22 cellular contexts compared by ENCODE assay signal in the genomic region with DNA sequence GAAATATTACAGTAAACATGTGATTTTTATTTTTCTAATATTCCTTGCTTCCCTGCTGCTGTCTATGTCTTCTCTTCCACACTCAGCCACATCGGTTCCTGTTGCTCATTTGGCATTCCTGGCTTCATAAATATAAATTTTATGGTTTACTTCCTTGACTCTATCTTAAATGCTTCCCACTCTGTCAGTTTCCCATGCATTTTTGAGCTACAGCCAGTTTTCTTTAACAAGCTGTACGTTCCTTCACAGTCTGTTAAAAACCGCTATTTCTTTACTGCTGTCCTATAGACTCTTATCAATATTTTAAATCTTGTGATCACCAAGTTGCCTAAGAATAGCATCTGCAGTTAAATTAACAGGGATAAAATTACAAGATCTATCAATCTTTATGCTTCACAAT.
"Had no signal": no experiment of that assay in that cellular context is flagged by ENCODE, and none has a peak within 500 bp of the region (broad histone marks: within the 10 kb centered on the region; RNA-seq: fewer than 3 reads in every experiment).

No MANE protein-coding gene starts in this region.

- H3K4me3 ChIP-seq: heart left ventricle, mucosa of descending colon, sigmoid colon, transverse colon had no signal

- H3K4me1 Mint-ChIP-seq: activated CD4-positive, alpha-beta T cell treated with anti-CD3 and anti-CD28 coated beads, Interleukin-2, amount 10 ng/mL, durations not matched to agents 24 days and 14 days; activated CD8-positive, alpha-beta memory T cell treated with anti-CD3 and anti-CD28 coated beads, Interleukin-2, amount 10 ng/mL, durations not matched to agents 7 days and 5 days; activated naive CD4-positive, alpha-beta T cell treated with anti-CD3 and anti-CD28 coated beads, Interleukin-2, amount 50 U/mL, for 24 hours; memory B cell; neural crest cell; stimulated activated naive B cell treated with anti-CD40 and anti-IgM and Interleukin-4, amounts not matched to agents 10 μg/mL and 1 μg/mL and 100 μg/mL, for 72 hours had no signal

- H3K27ac Mint-ChIP-seq: activated CD4-positive, alpha-beta T cell treated with anti-CD3 and anti-CD28 coated beads, Interleukin-2, amount 10 ng/mL, durations not matched to agents 24 days and 14 days; activated CD8-positive, alpha-beta memory T cell treated with anti-CD3 and anti-CD28 coated beads, Interleukin-2, amount 10 ng/mL, durations not matched to agents 7 days and 5 days; activated CD8-positive, alpha-beta T cell treated with anti-CD3 and anti-CD28 coated beads for 36 hours; activated naive CD4-positive, alpha-beta T cell treated with anti-CD3 and anti-CD28 coated beads, Interleukin-2, amount 50 U/mL, for 24 hours; memory B cell; stimulated activated naive B cell treated with anti-CD40 and anti-IgM and Interleukin-4, amounts not matched to agents 10 μg/mL and 1 μg/mL and 100 μg/mL, for 72 hours had no signal

- H3K4me3 Mint-ChIP-seq: activated CD4-positive, alpha-beta T cell treated with anti-CD3 and anti-CD28 coated beads, Interleukin-2, amount 10 ng/mL, durations not matched to agents 24 days and 14 days; activated CD8-positive, alpha-beta memory T cell treated with anti-CD3 and anti-CD28 coated beads, Interleukin-2, amount 10 ng/mL, durations not matched to agents 7 days and 5 days; activated CD8-positive, alpha-beta T cell treated with anti-CD3 and anti-CD28 coated beads for 36 hours; activated naive CD4-positive, alpha-beta T cell treated with anti-CD3 and anti-CD28 coated beads, Interleukin-2, amount 50 U/mL, for 24 hours; memory B cell; neural crest cell; stimulated activated naive B cell treated with anti-CD40 and anti-IgM and Interleukin-4, amounts not matched to agents 10 μg/mL and 1 μg/mL and 100 μg/mL, for 72 hours had no signal

- H3K27me3 Mint-ChIP-seq: activated CD4-positive, alpha-beta T cell treated with anti-CD3 and anti-CD28 coated beads, Interleukin-2, amount 10 ng/mL, durations not matched to agents 24 days and 14 days; activated CD8-positive, alpha-beta memory T cell treated with anti-CD3 and anti-CD28 coated beads, Interleukin-2, amount 10 ng/mL, durations not matched to agents 7 days and 5 days; activated CD8-positive, alpha-beta T cell treated with anti-CD3 and anti-CD28 coated beads for 36 hours had no signal

- H3K9me3 Mint-ChIP-seq: activated CD4-positive, alpha-beta T cell treated with anti-CD3 and anti-CD28 coated beads, Interleukin-2, amount 10 ng/mL, durations not matched to agents 24 days and 14 days; activated CD8-positive, alpha-beta T cell treated with anti-CD3 and anti-CD28 coated beads for 36 hours; activated naive CD4-positive, alpha-beta T cell treated with anti-CD3 and anti-CD28 coated beads, Interleukin-2, amount 50 U/mL, for 24 hours; memory B cell; neural crest cell; stimulated activated naive B cell treated with anti-CD40 and anti-IgM and Interleukin-4, amounts not matched to agents 10 μg/mL and 1 μg/mL and 100 μg/mL, for 72 hours had no signal

- DNase-seq: activated CD4-positive, alpha-beta T cell treated with anti-CD3 and anti-CD28 coated beads, Interleukin-2, amount 10 ng/mL, durations not matched to agents 24 days and 14 days; activated CD8-positive, alpha-beta memory T cell treated with anti-CD3 and anti-CD28 coated beads, Interleukin-2, amount 10 ng/mL, durations not matched to agents 7 days and 5 days; activated CD8-positive, alpha-beta T cell treated with anti-CD3 and anti-CD28 coated beads for 36 hours; activated gamma-delta T cell treated with Interleukin-2 at 50 U/mL for 16 hours; activated T-cell treated with anti-CD3 and anti-CD28 coated beads for 4 hours; brain microvascular endothelial cell; caudate nucleus; dermis blood vessel endothelial cell; effector CD8-positive, alpha-beta T cell; heart left ventricle; islet precursor cell; left cardiac atrium; mucosa of descending colon; occipital lobe; sigmoid colon; stimulated activated CD4-positive, alpha-beta T cell treated with anti-CD3 and anti-CD28 coated beads, Interleukin-2, amount 100 ng/mL, for 48 hours; stimulated activated CD8-positive, alpha-beta memory T cell treated with anti-CD3 and anti-CD28 coated beads, Interleukin-4, amount 100 ng/mL, for 48 hours; stimulated activated naive B cell treated with anti-CD40 and anti-IgM and Interleukin-4, amounts not matched to agents 10 μg/mL and 1 μg/mL and 100 μg/mL, for 72 hours; transverse colon had no signal

- H3K36me3 Mint-ChIP-seq: activated CD8-positive, alpha-beta memory T cell treated with anti-CD3 and anti-CD28 coated beads, Interleukin-2, amount 10 ng/mL, durations not matched to agents 7 days and 5 days; activated naive CD4-positive, alpha-beta T cell treated with anti-CD3 and anti-CD28 coated beads, Interleukin-2, amount 50 U/mL, for 24 hours; memory B cell; stimulated activated naive B cell treated with anti-CD40 and anti-IgM and Interleukin-4, amounts not matched to agents 10 μg/mL and 1 μg/mL and 100 μg/mL, for 72 hours had no signal
